Comparison of ENCODE assay signal across 14 cellular contexts in the genomic region with DNA sequence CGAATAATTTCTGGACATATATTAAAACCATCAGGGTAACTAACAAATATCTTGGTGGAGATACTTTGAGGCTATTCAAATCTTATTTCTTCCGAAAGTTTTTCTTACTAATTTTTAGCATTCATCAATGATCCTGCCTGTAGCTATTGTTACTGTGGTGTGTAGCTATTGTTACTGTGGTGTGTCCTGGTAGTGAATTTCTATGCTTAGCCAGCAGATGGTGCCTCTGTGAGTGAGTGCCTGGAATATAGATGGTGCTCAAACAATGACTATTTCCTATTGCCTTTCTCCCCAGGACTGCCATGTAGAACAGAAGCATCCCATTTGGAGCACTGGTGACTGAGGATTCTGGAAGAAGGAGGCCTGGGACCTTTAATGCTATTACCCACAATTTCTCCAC.
DNase-seq lines count a peak whose midpoint lies in the region; ATAC-seq and TF ChIP-seq lines count a peak whose summit lies in the region.
"Had no signal": no experiment of that assay in that cellular context is flagged by ENCODE, and none has a peak within 500 bp of the region (broad histone marks: within the 10 kb centered on the region; RNA-seq: fewer than 3 reads in every experiment).

No MANE protein-coding gene starts in this region.

- H3K4me3 ChIP-seq in BE2C (ENCODE audit: low read depth, low read length) (no peak overlapping the region), OCI-LY7 (ENCODE audit: low read depth, low read length, poor library complexity, severe bottlenecking) (no peak overlapping the region), epithelial cell of proximal tubule (ENCODE audit: low read depth, low read length) (no peak overlapping the region), left ventricle myocardium inferior (no peak overlapping the region)
- H3K4me3 ChIP-seq: mucosa of descending colon had no signal

- ATAC-seq in GM18868 (IDR thresholded peaks at IDR 0.05; ENCODE audit: unreplicated experiment), result peak; percentile 41
- no peak for ATAC-seq in GM18873 (IDR thresholded peaks at IDR 0.05; ENCODE audit: low FRiP score, unreplicated experiment)
- ATAC-seq: mucosa of descending colon had no signal

- H3K9me2 ChIP-seq in OCI-LY7 (ENCODE audit: insufficient read depth, low read length), result no peaks in the 10 kb centered on the region

- H4K20me1 ChIP-seq in OCI-LY7 (ENCODE audit: insufficient read depth, low read length), result no peaks in the 10 kb centered on the region

- TF ChIP-seq CTCF in BE2C (IDR thresholded peaks at IDR 0.05; ENCODE audit: low read depth, low read length) (peak; percentile 24), OCI-LY7 (conservative IDR thresholded peaks at IDR 0.05; ENCODE audit: low read length) (peak; percentile 46), epithelial cell of proximal tubule (conservative IDR thresholded peaks at IDR 0.05; ENCODE audit: low read depth, low read length) (peak; percentile 44), left ventricle myocardium inferior (IDR thresholded peaks at IDR 0.05; ENCODE audit: borderline replicate concordance) (no peak)

- H3K4me2 ChIP-seq in OCI-LY7 (ENCODE audit: low read length), result no peak overlapping the region

- no peaks in the 10 kb centered on the region for H3K27me3 ChIP-seq in BE2C
- H3K27me3 ChIP-seq in left ventricle myocardium inferior (ENCODE audit: low read depth), result peaks cover 29% of the 10 kb centered on the region

- no TSS peak for BruUV-seq in OCI-LY7 (replicated peaks; lab: Mats Ljungman, UMichigan)

- intact Hi-C loops in OCI-LY7 (cut with micrococcal nuclease; ENCODE audit: unreplicated experiment) (no loop called here), left ventricle myocardium inferior (cut with micrococcal nuclease) (no loop called here)

- H3K36me3 ChIP-seq in BE2C (no peaks in the 10 kb centered on the region), OCI-LY7 (ENCODE audit: insufficient read depth, low read length) (no peaks in the 10 kb centered on the region), left ventricle myocardium inferior (no peaks in the 10 kb centered on the region)

- H2AFZ ChIP-seq in OCI-LY7 (ENCODE audit: low read length), result no peak overlapping the region

- no peak for DNase-seq in BE2C
- DNase-seq in OCI-LY7 (ENCODE audit: low spot score), result no peak
- no peak for DNase-seq in epithelial cell of proximal tubule (ENCODE audit: low read depth)
- no peak for DNase-seq in left ventricle myocardium inferior
- no peak for DNase-seq in NCI-H345 (lab: John Stamatoyannopoulos, UW)
- DNase-seq in C1 segment of cervical spinal cord (lab: John Stamatoyannopoulos, UW), result no peak
- DNase-seq: activated CD4-positive, alpha-beta T cell treated with anti-CD3 and anti-CD28 coated beads, Interleukin-2, amount 50 U/mL, for 4 hours; activated naive CD4-positive, alpha-beta T cell; CD4-positive, CD25-positive, alpha-beta regulatory T cell; mucosa of descending colon; NCI-H526 treated with DMSO at 0.1 percent for 48 hours; stimulated activated CD4-positive, alpha-beta T cell treated with anti-CD3 and anti-CD28 coated beads, Interleukin-4, amount 100 ng/mL, for 4 hours had no signal

- H3K79me2 ChIP-seq in OCI-LY7 (ENCODE audit: insufficient read depth, low read depth, low read length), result no peaks in the 10 kb centered on the region

- H3K4me1 ChIP-seq in BE2C (no peaks in the 10 kb centered on the region), OCI-LY7 (ENCODE audit: insufficient read depth, low read length, poor library complexity, severe bottlenecking) (no peaks in the 10 kb centered on the region), left ventricle myocardium inferior (no peaks in the 10 kb centered on the region)

- H3K27ac ChIP-seq in OCI-LY7 (ENCODE audit: low read depth, low read length, poor library complexity, severe bottlenecking) (no peak overlapping the region), left ventricle myocardium inferior (replicated peaks) (no peak overlapping the region)

- H3K9me3 ChIP-seq in BE2C (no peaks in the 10 kb centered on the region), OCI-LY7 (ENCODE audit: low read length) (no peaks in the 10 kb centered on the region), left ventricle myocardium inferior (replicated peaks) (peaks cover 17% of the 10 kb centered on the region)
- H3K9me3 ChIP-seq: mucosa of descending colon had no signal

- POLR2A ChIA-PET in OCI-LY7 (lab: Charles Lee), result no interaction called here

- CTCF ChIA-PET in OCI-LY7 (lab: Charles Lee; ENCODE audit: unreplicated experiment), result no interaction called here
